ENCODE assay signal across 12 cellular contexts in the genomic region with DNA sequence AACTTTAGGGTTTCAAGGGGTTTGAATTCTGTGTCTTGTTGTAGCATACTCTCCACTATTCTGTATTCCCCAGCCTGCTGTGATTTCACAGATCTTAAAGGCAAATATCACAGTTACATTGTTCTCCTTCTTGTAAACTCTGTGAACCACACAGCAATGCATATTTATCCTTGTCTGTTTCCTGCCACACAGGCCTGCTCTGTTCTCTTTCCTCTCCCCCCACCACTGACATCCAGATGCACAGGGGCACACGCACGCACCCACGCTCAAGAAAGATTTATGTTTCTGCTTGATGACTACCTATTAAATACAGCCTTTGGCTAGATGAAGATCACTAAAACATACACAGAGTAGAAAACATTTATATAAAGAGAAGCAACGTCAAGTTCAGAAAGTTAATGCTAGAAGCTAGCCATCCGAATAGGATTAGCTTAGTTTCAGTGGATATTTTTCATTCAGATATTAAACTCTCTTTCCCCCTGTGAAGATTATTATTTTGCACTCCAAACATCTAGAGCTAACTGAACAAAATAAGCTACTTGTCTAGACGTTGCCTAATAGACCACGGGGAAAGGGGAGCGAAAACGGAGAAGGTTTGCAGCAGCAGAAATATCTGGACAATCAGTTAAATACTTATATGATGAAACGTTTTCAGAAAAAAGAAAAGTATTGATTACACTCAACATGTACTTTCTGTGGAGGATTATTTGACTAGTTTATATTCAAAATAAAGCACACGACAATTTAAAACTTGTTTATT.
DNase-seq lines count a peak whose midpoint lies in the region; ATAC-seq, FAIRE-seq and TF ChIP-seq lines count a peak whose summit lies in the region.
"Had no signal": no experiment of that assay in that cellular context is flagged by ENCODE, and none has a peak within 500 bp of the region (broad histone marks: within the 10 kb centered on the region; RNA-seq: fewer than 3 reads in every experiment).

No MANE protein-coding gene starts in this region.

- no peak for FAIRE-seq in GM19239 (lab: Jason Lieb, UNC)
- FAIRE-seq: A204.1 had no signal

- intact Hi-C loops in right lobe of liver (cut with DNase I), result no loop called here
- intact Hi-C loops in activated naive CD4-positive, alpha-beta T cell treated with anti-CD3 and anti-CD28 coated beads for 36 hours (cut with micrococcal nuclease), result no loop called here

- H3K27ac Mint-ChIP-seq in endothelial cell (ENCODE audit: unreplicated experiment), result peak overlapping the region; percentile 33
- H3K27ac Mint-ChIP-seq in activated naive CD4-positive, alpha-beta T cell treated with anti-CD3 and anti-CD28 coated beads for 36 hours, result no peak overlapping the region

- peak overlapping the region; percentile 35 for H3K27ac ChIP-seq in muscle layer of colon (ENCODE audit: low read depth, low read length)
- no peak overlapping the region for H3K27ac ChIP-seq in right lobe of liver

- H3K9me3 Mint-ChIP-seq in endothelial cell (ENCODE audit: unreplicated experiment), result no peaks in the 10 kb centered on the region
- no peaks in the 10 kb centered on the region for H3K9me3 Mint-ChIP-seq in activated naive CD4-positive, alpha-beta T cell treated with anti-CD3 and anti-CD28 coated beads for 36 hours

- no peaks in the 10 kb centered on the region for H3K36me3 Mint-ChIP-seq in endothelial cell (ENCODE audit: low read depth, unreplicated experiment)
- H3K36me3 Mint-ChIP-seq in activated naive CD4-positive, alpha-beta T cell treated with anti-CD3 and anti-CD28 coated beads for 36 hours (ENCODE audit: low read depth), result no peaks in the 10 kb centered on the region

- H3K36me3 ChIP-seq in muscle layer of colon (ENCODE audit: insufficient read depth, low read length), result no peaks in the 10 kb centered on the region
- no peaks in the 10 kb centered on the region for H3K36me3 ChIP-seq in right lobe of liver

- H3K9ac ChIP-seq in muscle layer of colon (ENCODE audit: low read length), result no peak overlapping the region

- DNase-seq in A172 (ENCODE audit: low spot score) (peak; percentile 8), NCI-H1417 (lab: John Stamatoyannopoulos, UW) (peak in 2 of 3 experiments; percentile 70 to 91), endothelial cell (ENCODE audit: low spot score) (peak; percentile 8), right lobe of liver (no peak), GM19239 (ENCODE audit: insufficient read length, low spot score) (no peak)
- DNase-seq in activated naive CD4-positive, alpha-beta T cell treated with anti-CD3 and anti-CD28 coated beads for 36 hours, result no peak
- DNase-seq: NCI-H1930, retina had no signal

- H3K27me3 ChIP-seq in muscle layer of colon (ENCODE audit: control insufficient read depth in 1 of 2, insufficient read depth in 2 of 2, low read length in 2 of 2), result no peaks in the 10 kb centered on the region
- H3K27me3 ChIP-seq in right lobe of liver, result no peaks in the 10 kb centered on the region

- H3K4me3 ChIP-seq in muscle layer of colon (ENCODE audit: low read depth in 1 of 2, low read length in 2 of 2), result peak overlapping the region in 1 of 2 donors; percentile 10
- no peak overlapping the region for H3K4me3 ChIP-seq in right lobe of liver

- WGBS in right lobe of liver (ENCODE audit: insufficient coverage, low coverage, low lambda C conversion rate, missing lambda C conversion rate), result 42% methylated on average over 11 of the region's 11 CpGs

- peaks cover 9% of the 10 kb centered on the region for H3K4me1 Mint-ChIP-seq in endothelial cell (ENCODE audit: unreplicated experiment)
- no peaks in the 10 kb centered on the region for H3K4me1 Mint-ChIP-seq in activated naive CD4-positive, alpha-beta T cell treated with anti-CD3 and anti-CD28 coated beads for 36 hours (ENCODE audit: low read depth)

- no peak for TF ChIP-seq POLR2A in right lobe of liver (IDR thresholded peaks at IDR 0.05)

- H3K27me3 Mint-ChIP-seq in endothelial cell (ENCODE audit: unreplicated experiment), result no peaks in the 10 kb centered on the region
- H3K27me3 Mint-ChIP-seq in activated naive CD4-positive, alpha-beta T cell treated with anti-CD3 and anti-CD28 coated beads for 36 hours (ENCODE audit: low read depth), result no peaks in the 10 kb centered on the region

- ATAC-seq in right lobe of liver, result no peak
- ATAC-seq in GM19023 (IDR thresholded peaks at IDR 0.05; ENCODE audit: unreplicated experiment), result no peak
- ATAC-seq: left lobe of liver had no signal

- no peak overlapping the region for H3K4me3 Mint-ChIP-seq in endothelial cell (ENCODE audit: unreplicated experiment)
- H3K4me3 Mint-ChIP-seq in activated naive CD4-positive, alpha-beta T cell treated with anti-CD3 and anti-CD28 coated beads for 36 hours, result no peak overlapping the region

- H3K9me3 ChIP-seq in muscle layer of colon (ENCODE audit: low read length) (no peaks in the 10 kb centered on the region), right lobe of liver (no peaks in the 10 kb centered on the region)

- H3K4me1 ChIP-seq in muscle layer of colon (ENCODE audit: insufficient read depth, low read length) (peaks cover 30% of the 10 kb centered on the region), right lobe of liver (no peaks in the 10 kb centered on the region)

- CTCF ChIA-PET in activated naive CD4-positive, alpha-beta T cell treated with anti-CD3 and anti-CD28 coated beads for 36 hours (lab: Charles Lee), result no interaction called here

- TF ChIP-seq CTCF in endothelial cell (IDR thresholded peaks at IDR 0.05; ENCODE audit: unreplicated experiment) (no peak), right lobe of liver (IDR thresholded peaks at IDR 0.05) (no peak)

Comparison
In these comparisons a context has a peak if more than half of its experiments do, and no peak if none do; other contexts are left out.
1. DNase-seq: peak in A172 (single experiment), NCI-H1417 (2 of 3) and endothelial cell (single experiment); none in right lobe of liver (0 of 3), activated naive CD4-positive, alpha-beta T cell treated with anti-CD3 and anti-CD28 coated beads for 36 hours (single experiment) and GM19239 (single experiment).